19 cellular contexts compared by ENCODE assay signal in genomic region chr11:47656284-47656915, GRCh38. TPM values are rescaled to one million over a fixed set of nuclear protein-coding genes. Genes with fewer than 3 reads are reported as not detected.
"Had no signal": no experiment of that assay in that cellular context is flagged by ENCODE, and none has a peak within 500 bp of the region (broad histone marks: within the 10 kb centered on the region; RNA-seq: fewer than 3 reads in every experiment).

No MANE protein-coding gene starts in this region.

- H3K27me3 ChIP-seq: breast epithelium, heart left ventricle, sigmoid colon, transverse colon had no signal

- H3K4me3 ChIP-seq: breast epithelium, heart left ventricle, lower lobe of right lung, sigmoid colon, smooth muscle cell, transverse colon had no signal

- DNase-seq: activated naive CD4-positive, alpha-beta T cell treated with Interleukin-2 at 50 U/mL for 16 hours; activated naive CD8-positive, alpha-beta T cell treated with anti-CD3 and anti-CD28 coated beads for 36 hours; activated T-cell treated with anti-CD3 and anti-CD28 coated beads, Interleukin-2, amount 50 U/mL, for 1 hour; cortex of kidney; heart left ventricle; kidney; lower lobe of right lung; naive B cell; occipital lobe; sigmoid colon; stimulated activated CD4-positive, alpha-beta T cell treated with anti-CD3 and anti-CD28 coated beads, Interleukin-15, amount 100 ng/mL, for 24 hours; stimulated activated CD8-positive, alpha-beta memory T cell treated with anti-CD3 and anti-CD28 coated beads, Interleukin-4, amount 100 ng/mL, for 48 hours; stimulated activated naive B cell treated with anti-CD40 and anti-IgM and Interleukin-4, amounts not matched to agents 10 μg/mL and 1 μg/mL and 100 μg/mL, for 72 hours; T-helper 9 cell; transverse colon had no signal

- ATAC-seq: activated T-helper 17 cell treated with anti-CD3 and anti-CD28 coated beads, Interleukin-2, amount 50 U/mL, for 72 hours; heart left ventricle; lower lobe of right lung; stimulated activated naive B cell treated with anti-CD40 and anti-IgM and Interleukin-4, amounts not matched to agents 10 μg/mL and 1 μg/mL and 100 μg/mL, for 72 hours had no signal

- H3K36me3 ChIP-seq: breast epithelium, heart left ventricle, lower lobe of right lung, sigmoid colon, transverse colon had no signal

- H3K4me1 ChIP-seq: breast epithelium, heart left ventricle, lower lobe of right lung, sigmoid colon, transverse colon had no signal

- H3K4me2 ChIP-seq: smooth muscle cell had no signal

- H3K27ac ChIP-seq: breast epithelium, heart left ventricle, lower lobe of right lung, sigmoid colon, transverse colon had no signal

RNA-seq across cellular contexts. Expression of gene AGBL2, which starts 58.8 kb away (rescaled TPM):
- polyA plus RNA-seq: neural cell, smooth muscle cell had no signal
